Comparison of ENCODE assay signal across 22 cellular contexts in genomic region chr11:45319077-45319476, GRCh38. TPM values are rescaled to one million over a fixed set of nuclear protein-coding genes. Genes with fewer than 3 reads are reported as not detected.
A peak's percentile ranks its signal among the peaks of the same experiment; 100 is the strongest.
DNase-seq lines count a peak whose midpoint lies in the region; ATAC-seq and TF ChIP-seq lines count a peak whose summit lies in the region.
"Had no signal": no experiment of that assay in that cellular context is flagged by ENCODE, and none has a peak within 500 bp of the region (broad histone marks: within the 10 kb centered on the region; RNA-seq: fewer than 3 reads in every experiment).

No MANE protein-coding gene starts in this region.

- H3K4me3 ChIP-seq in RWPE2 (ENCODE audit: severe bottlenecking) (no peak overlapping the region), A673 (ENCODE audit: low read depth, low read length, poor library complexity, severe bottlenecking) (no peak overlapping the region), left lung (no peak overlapping the region)
- H3K4me3 ChIP-seq: GM23338, HAP-1, K562 had no signal

- peak; percentile 23 for DNase-seq in activated CD4-positive, alpha-beta T cell treated with anti-CD3 and anti-CD28 coated beads for 36 hours
- no peak for DNase-seq in activated CD4-positive, alpha-beta T cell treated with anti-CD3 and anti-CD28 coated beads for 1 hour
- no peak for DNase-seq in activated naive CD8-positive, alpha-beta T cell treated with anti-CD3 and anti-CD28 coated beads, Interleukin-2, amount 50 U/mL, for 24 hours
- no peak for DNase-seq in activated naive CD8-positive, alpha-beta T cell treated with anti-CD3 and anti-CD28 coated beads for 36 hours
- no peak for DNase-seq in RWPE2 (ENCODE audit: low spot score)
- peak; percentile 6 for DNase-seq in kidney tubule cell (ENCODE audit: low spot score)
- no peak for DNase-seq in A673 (ENCODE audit: low spot score)
- DNase-seq in left lung: no peak
- DNase-seq: 8988T; Calu3; CD8-positive, alpha-beta memory T cell; MM.1S; NCI-H1048; NCI-H1436; NCI-H1930 had no signal

- BruUV-seq in A673 (replicated peaks; lab: Mats Ljungman, UMichigan): no TSS peak

- H3K9me3 Mint-ChIP-seq in activated CD4-positive, alpha-beta T cell treated with anti-CD3 and anti-CD28 coated beads for 36 hours (ENCODE audit: low read depth): no peaks in the 10 kb centered on the region
- no peaks in the 10 kb centered on the region for H3K9me3 Mint-ChIP-seq in activated naive CD8-positive, alpha-beta T cell treated with anti-CD3 and anti-CD28 coated beads, Interleukin-2, amount 50 U/mL, for 24 hours
- no peaks in the 10 kb centered on the region for H3K9me3 Mint-ChIP-seq in activated naive CD8-positive, alpha-beta T cell treated with anti-CD3 and anti-CD28 coated beads for 36 hours
- H3K9me3 Mint-ChIP-seq: CD8-positive, alpha-beta memory T cell; GM23338 had no signal

- H3K9me3 ChIP-seq in RWPE2 (ENCODE audit: severe bottlenecking) (no peaks in the 10 kb centered on the region), A673 (ENCODE audit: low read depth, low read length, poor library complexity, severe bottlenecking) (no peaks in the 10 kb centered on the region), left lung (no peaks in the 10 kb centered on the region)
- H3K9me3 ChIP-seq: HAP-1 had no signal

- H3K27me3 ChIP-seq in RWPE2 (ENCODE audit: insufficient read depth, poor library complexity, severe bottlenecking) (peaks cover 8% of the 10 kb centered on the region), A673 (replicated peaks; ENCODE audit: insufficient read depth, low read depth, low read length, poor library complexity) (peaks cover 9% of the 10 kb centered on the region), left lung (peaks cover 0 to 4% of the 10 kb centered on the region in 2 donors)

- no peaks in the 10 kb centered on the region for H3K36me3 Mint-ChIP-seq in activated CD4-positive, alpha-beta T cell treated with anti-CD3 and anti-CD28 coated beads for 36 hours (ENCODE audit: low read depth)
- H3K36me3 Mint-ChIP-seq in activated naive CD8-positive, alpha-beta T cell treated with anti-CD3 and anti-CD28 coated beads, Interleukin-2, amount 50 U/mL, for 24 hours (ENCODE audit: low read depth): no peaks in the 10 kb centered on the region
- no peaks in the 10 kb centered on the region for H3K36me3 Mint-ChIP-seq in activated naive CD8-positive, alpha-beta T cell treated with anti-CD3 and anti-CD28 coated beads for 36 hours
- H3K36me3 Mint-ChIP-seq: CD8-positive, alpha-beta memory T cell had no signal

- no peak for TF ChIP-seq CTCF in RWPE2 (IDR thresholded peaks at IDR 0.05; ENCODE audit: poor library complexity, severe bottlenecking)
- TF ChIP-seq CTCF in A673 (conservative IDR thresholded peaks at IDR 0.05; ENCODE audit: low read depth, low read length): no peak
- TF ChIP-seq CTCF in left lung (IDR thresholded peaks at IDR 0.05): no peak

- H3K36me3 ChIP-seq in RWPE2 (ENCODE audit: low read depth) (no peaks in the 10 kb centered on the region), A673 (ENCODE audit: insufficient read depth, low read length, poor library complexity, severe bottlenecking) (no peaks in the 10 kb centered on the region), left lung (no peaks in the 10 kb centered on the region)
- H3K36me3 ChIP-seq: HAP-1 had no signal

- no peaks in the 10 kb centered on the region for H3K4me1 Mint-ChIP-seq in activated CD4-positive, alpha-beta T cell treated with anti-CD3 and anti-CD28 coated beads for 36 hours
- no peaks in the 10 kb centered on the region for H3K4me1 Mint-ChIP-seq in activated naive CD8-positive, alpha-beta T cell treated with anti-CD3 and anti-CD28 coated beads, Interleukin-2, amount 50 U/mL, for 24 hours
- no peaks in the 10 kb centered on the region for H3K4me1 Mint-ChIP-seq in activated naive CD8-positive, alpha-beta T cell treated with anti-CD3 and anti-CD28 coated beads for 36 hours
- H3K4me1 Mint-ChIP-seq: CD8-positive, alpha-beta memory T cell; GM23338 had no signal

- no peaks in the 10 kb centered on the region for H3K4me1 ChIP-seq in RWPE2 (ENCODE audit: insufficient read depth, poor library complexity, severe bottlenecking)
- H3K4me1 ChIP-seq in A673 (ENCODE audit: insufficient read depth, low read length, poor library complexity, severe bottlenecking): no peaks in the 10 kb centered on the region
- H3K4me1 ChIP-seq in left lung: no peaks in the 10 kb centered on the region
- H3K4me1 ChIP-seq: HAP-1 had no signal

- CTCF ChIA-PET in activated CD4-positive, alpha-beta T cell treated with anti-CD3 and anti-CD28 coated beads for 36 hours (lab: Charles Lee): interaction anchor here (1.1 to 1.2 kb wide), 4 partner anchors 9 to 208 kb away, joined by 3 to 4 read pairs (median 3); no protein-coding TSS in a partner anchor
- CTCF ChIA-PET in A673 (lab: Charles Lee): interaction anchor here (0.6 kb wide), 1 partner anchor 239 kb away, joined by 3 read pairs; no protein-coding TSS in a partner anchor

- H3K27ac Mint-ChIP-seq in activated CD4-positive, alpha-beta T cell treated with anti-CD3 and anti-CD28 coated beads for 36 hours: no peak overlapping the region
- H3K27ac Mint-ChIP-seq in activated naive CD8-positive, alpha-beta T cell treated with anti-CD3 and anti-CD28 coated beads, Interleukin-2, amount 50 U/mL, for 24 hours: no peak overlapping the region
- no peak overlapping the region for H3K27ac Mint-ChIP-seq in activated naive CD8-positive, alpha-beta T cell treated with anti-CD3 and anti-CD28 coated beads for 36 hours
- H3K27ac Mint-ChIP-seq: CD8-positive, alpha-beta memory T cell; GM23338 had no signal

- intact Hi-C loops in activated CD4-positive, alpha-beta T cell treated with anti-CD3 and anti-CD28 coated beads for 36 hours (cut with DNase I, micrococcal nuclease): no loop called here
- intact Hi-C loops in A673 (cut with micrococcal nuclease; ENCODE audit: unreplicated experiment) (no loop called here), left lung (cut with DNase I) (no loop called here)

- ATAC-seq in activated CD4-positive, alpha-beta T cell treated with anti-CD3 and anti-CD28 coated beads for 36 hours: peak; percentile 60
- peak; percentile 85 for ATAC-seq in activated naive CD8-positive, alpha-beta T cell treated with anti-CD3 and anti-CD28 coated beads, Interleukin-2, amount 50 U/mL, for 24 hours
- ATAC-seq in RWPE2 (ENCODE audit: low read depth) (peak; percentile 41; the same call in 2 of the 3 replicates), left lung (no peak)
- ATAC-seq: GM23338, K562, Panc1 had no signal

- peaks cover 20% of the 10 kb centered on the region for H3K27me3 Mint-ChIP-seq in activated CD4-positive, alpha-beta T cell treated with anti-CD3 and anti-CD28 coated beads for 36 hours
- H3K27me3 Mint-ChIP-seq in activated naive CD8-positive, alpha-beta T cell treated with anti-CD3 and anti-CD28 coated beads, Interleukin-2, amount 50 U/mL, for 24 hours: peaks cover 27% of the 10 kb centered on the region
- peaks cover 23% of the 10 kb centered on the region for H3K27me3 Mint-ChIP-seq in activated naive CD8-positive, alpha-beta T cell treated with anti-CD3 and anti-CD28 coated beads for 36 hours

- no peak overlapping the region for H3K4me3 Mint-ChIP-seq in activated CD4-positive, alpha-beta T cell treated with anti-CD3 and anti-CD28 coated beads for 36 hours
- no peak overlapping the region for H3K4me3 Mint-ChIP-seq in activated naive CD8-positive, alpha-beta T cell treated with anti-CD3 and anti-CD28 coated beads, Interleukin-2, amount 50 U/mL, for 24 hours
- no peak overlapping the region for H3K4me3 Mint-ChIP-seq in activated naive CD8-positive, alpha-beta T cell treated with anti-CD3 and anti-CD28 coated beads for 36 hours
- H3K4me3 Mint-ChIP-seq: CD8-positive, alpha-beta memory T cell; GM23338 had no signal

- no peak overlapping the region for H3K27ac ChIP-seq in RWPE2 (ENCODE audit: poor library complexity, severe bottlenecking)
- no peak overlapping the region for H3K27ac ChIP-seq in A673 (ENCODE audit: low read depth, low read length, poor library complexity, severe bottlenecking)
- H3K27ac ChIP-seq in left lung: no peak overlapping the region
- H3K27ac ChIP-seq: C4-2B had no signal

- POLR2A ChIA-PET in activated CD4-positive, alpha-beta T cell treated with anti-CD3 and anti-CD28 coated beads for 36 hours (lab: Charles Lee): no interaction called here
- POLR2A ChIA-PET in A673 (lab: Charles Lee; ENCODE audit: low non-redundant PET): no interaction called here

RNA-seq across cellular contexts. Expression of gene SYT13, which starts 32.9 kb away (rescaled TPM):
- total RNA-seq in activated CD4-positive, alpha-beta T cell treated with anti-CD3 and anti-CD28 coated beads for 36 hours: not detected
- total RNA-seq in activated naive CD8-positive, alpha-beta T cell treated with anti-CD3 and anti-CD28 coated beads for 36 hours: not detected
- total RNA-seq in A673 (2021) (0.30 and 0.83 TPM in 2 replicates), left lung (under 1 TPM; 0.21 to 0.32 TPM)
- total RNA-seq: CD8-positive, alpha-beta memory T cell; LHCN-M2; NCI-H460 had no signal

Comparison
In these comparisons a context has a peak if more than half of its experiments do, and no peak if none do; other contexts are left out.
1. DNase-seq: peak in activated CD4-positive, alpha-beta T cell treated with anti-CD3 and anti-CD28 coated beads for 36 hours (single experiment) and kidney tubule cell (single experiment); none in activated CD4-positive, alpha-beta T cell treated with anti-CD3 and anti-CD28 coated beads for 1 hour (single experiment), activated naive CD8-positive, alpha-beta T cell treated with anti-CD3 and anti-CD28 coated beads, Interleukin-2, amount 50 U/mL, for 24 hours (single experiment), activated naive CD8-positive, alpha-beta T cell treated with anti-CD3 and anti-CD28 coated beads for 36 hours (single experiment), RWPE2 (single experiment), A673 (single experiment) and left lung (0 of 2).